9 cellular contexts compared by ENCODE assay signal in the genomic region with DNA sequence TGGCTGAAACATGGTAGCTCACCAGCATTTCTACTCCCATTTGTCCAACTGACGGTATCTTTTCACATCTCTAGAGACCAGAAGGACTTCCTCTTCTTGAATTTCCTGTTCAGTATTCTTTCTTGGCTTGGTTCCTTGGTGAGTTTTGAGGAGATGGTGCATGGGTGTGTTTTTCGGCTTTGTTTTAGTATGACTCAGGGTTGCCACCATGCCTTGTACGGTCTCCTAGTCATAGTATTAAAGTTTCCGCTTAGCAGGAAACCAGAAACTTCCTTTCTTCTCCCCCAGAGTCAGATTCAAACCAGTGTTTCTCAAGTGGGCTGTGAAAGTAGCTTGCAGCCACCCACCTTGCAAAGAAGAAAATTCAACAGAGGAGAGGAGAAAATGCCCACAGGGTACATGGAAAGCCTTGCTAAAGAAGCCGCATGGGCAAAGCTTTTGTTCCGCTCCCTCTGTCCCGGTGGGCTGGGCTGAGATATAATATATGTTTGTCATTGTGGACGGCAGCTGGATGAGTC. TPM values are rescaled to one million over a fixed set of nuclear protein-coding genes. Genes with fewer than 3 reads are reported as not detected.
DNase-seq lines count a peak whose midpoint lies in the region; ATAC-seq, FAIRE-seq and TF ChIP-seq lines count a peak whose summit lies in the region.
"Had no signal": no experiment of that assay in that cellular context is flagged by ENCODE, and none has a peak within 500 bp of the region (broad histone marks: within the 10 kb centered on the region; RNA-seq: fewer than 3 reads in every experiment).

No MANE protein-coding gene starts in this region.

- CTCF ChIA-PET in GM12878 (lab: Yijun Ruan, JAX): no interaction called here

- RAD21 ChIA-PET in GM12878 (lab: Charles Lee; ENCODE audit: unreplicated experiment): no interaction called here

- no peaks in the 10 kb centered on the region for H3K9me3 ChIP-seq in GM12878 (replicated peaks; ENCODE audit: control insufficient read depth, insufficient read depth, low read length)
- no peaks in the 10 kb centered on the region for H3K9me3 ChIP-seq in muscle layer of colon (ENCODE audit: low read length)

- no peak for TF ChIP-seq POLR2A in NB4 (IDR thresholded peaks at IDR 0.05; ENCODE audit: extremely low read depth, insufficient read length)
- no peak for TF ChIP-seq POLR2A in GM12878 (IDR thresholded peaks at IDR 0.05; ENCODE audit: low read depth, low read length)

- TF ChIP-seq RAD21 in GM12878 (IDR thresholded peaks at IDR 0.05; ENCODE audit: insufficient read depth, low read depth, low read length): no peak

- WGBS in GM12878 (ENCODE audit: insufficient coverage, insufficient replicate concordance, low lambda C conversion rate, missing lambda C conversion rate): 1% methylated on average over 8 of the region's 8 CpGs

- peak overlapping the region; percentile 56 for H3K27ac ChIP-seq in GM12878 (ENCODE audit: control insufficient read depth, insufficient read depth)
- H3K27ac ChIP-seq in muscle layer of colon (ENCODE audit: low read depth, low read length): peak overlapping the region; percentile 28

- H3K4me1 ChIP-seq in GM12878 (ENCODE audit: control insufficient read depth, insufficient read depth, low read length) (peaks cover 29% of the 10 kb centered on the region), muscle layer of colon (ENCODE audit: insufficient read depth, low read length) (peaks cover 56% of the 10 kb centered on the region)

- peak; percentile 68 for DNase-seq in GM10266 (ENCODE audit: extremely low spot score)
- peak; percentile 86 for DNase-seq in H4 (ENCODE audit: low spot score)
- DNase-seq in NB4 (ENCODE audit: low read depth): peak; percentile 91
- peak; percentile 92 for DNase-seq in GM12878 (ENCODE audit: low read depth, low spot score)
- DNase-seq in SW480 (ENCODE audit: low spot score): no peak
- DNase-seq in effector CD8-positive, alpha-beta T cell (lab: John Stamatoyannopoulos, UW): no peak
- DNase-seq in NCI-H2196 (lab: John Stamatoyannopoulos, UW; ENCODE audit: unreplicated experiment): no peak

- H4K20me1 ChIP-seq in GM12878 (ENCODE audit: control insufficient read depth, insufficient read depth): no peaks in the 10 kb centered on the region

- in situ Hi-C loops in GM12878 (cut with MboI): no loop called here

- peak; percentile 12 to 52; a peak in 1 of 4 replicates for TF ChIP-seq EP300 in GM12878 (IDR thresholded peaks at IDR 0.05; ENCODE audit: borderline replicate concordance in 1 of 2, control insufficient read depth in 1 of 2, low read depth in 2 of 2, low read length in 2 of 2)

- FAIRE-seq in GM12878 (lab: Jason Lieb, UNC): peak; percentile 86

- BruUV-seq in GM12878 (replicated peaks; lab: Mats Ljungman, UMichigan): no TSS peak

- H3K4me3 ChIP-seq in NB4 (ENCODE audit: low read depth, low read length) (peak overlapping the region; percentile 23), GM12878 (peak overlapping the region; percentile 17; the same call in 1 of the 2 replicates), muscle layer of colon (ENCODE audit: low read depth in 1 of 2, low read length in 2 of 2) (no peak overlapping the region)

- peak overlapping the region; percentile 80 for H3K4me2 ChIP-seq in GM12878 (ENCODE audit: control insufficient read depth, insufficient read depth)

- H3K9ac ChIP-seq in GM12878 (ENCODE audit: control insufficient read depth, insufficient read depth, low read length) (peak overlapping the region; percentile 36), muscle layer of colon (ENCODE audit: low read length) (no peak overlapping the region)

- H2AFZ ChIP-seq in GM12878 (ENCODE audit: control insufficient read depth, low read depth, low read length): no peak overlapping the region; the same call in 1 of the 2 replicates

- H3K27me3 ChIP-seq in GM12878 (replicated peaks in 1 of 2; ENCODE audit: control insufficient read depth in 2 of 2, insufficient read depth in 2 of 2, low read length in 1 of 2): no peaks in the 10 kb centered on the region
- no peaks in the 10 kb centered on the region for H3K27me3 ChIP-seq in muscle layer of colon (ENCODE audit: control insufficient read depth in 1 of 2, insufficient read depth in 2 of 2, low read length in 2 of 2)

- TF ChIP-seq CTCF in GM10266 (IDR thresholded peaks at IDR 0.05; ENCODE audit: control insufficient read depth, insufficient read depth, low read depth, missing control alignments) (no peak), NB4 (IDR thresholded peaks at IDR 0.05; ENCODE audit: low read depth, low read length) (no peak), GM12878 (IDR thresholded peaks at IDR 0.05 in 2 of 3, conservative IDR thresholded peaks at IDR 0.05 in 1 of 3; ENCODE audit: control insufficient read depth in 2 of 3, extremely low read depth in 1 of 3, insufficient read depth in 1 of 3, low read depth in 3 of 3, low read length in 3 of 3) (no peak)

- POLR2A ChIA-PET in GM12878 (lab: Charles Lee): no interaction called here

- intact Hi-C loops in GM12878 (cut with micrococcal nuclease; ENCODE audit: unreplicated experiment): loop anchor here (10.0 kb wide), 3 partner anchors 172 to 1242 kb away; partner anchors contain the start of gene ASMTL

- peaks cover 31% of the 10 kb centered on the region for H3K79me2 ChIP-seq in GM12878 (ENCODE audit: control insufficient read depth, insufficient read depth, low read length)

- SMC1A ChIA-PET in GM12878 (lab: Charles Lee; ENCODE audit: uncharacterized antibody, unreplicated experiment): no interaction called here

- peak; percentile 84 for ATAC-seq in GM12878

- H3K36me3 ChIP-seq in GM12878 (ENCODE audit: control insufficient read depth in 2 of 2, insufficient read depth in 2 of 2, low read length in 1 of 2) (no peaks in the 10 kb centered on the region; a peak in 1 of 4 replicates), muscle layer of colon (ENCODE audit: insufficient read depth, low read length) (peaks cover 4% of the 10 kb centered on the region)

TF ChIP-seq in GM12878, 131 proteins besides CTCF, POLR2A, EP300 and RAD21 (continues in another document):
- TF ChIP-seq, protein P1, sequence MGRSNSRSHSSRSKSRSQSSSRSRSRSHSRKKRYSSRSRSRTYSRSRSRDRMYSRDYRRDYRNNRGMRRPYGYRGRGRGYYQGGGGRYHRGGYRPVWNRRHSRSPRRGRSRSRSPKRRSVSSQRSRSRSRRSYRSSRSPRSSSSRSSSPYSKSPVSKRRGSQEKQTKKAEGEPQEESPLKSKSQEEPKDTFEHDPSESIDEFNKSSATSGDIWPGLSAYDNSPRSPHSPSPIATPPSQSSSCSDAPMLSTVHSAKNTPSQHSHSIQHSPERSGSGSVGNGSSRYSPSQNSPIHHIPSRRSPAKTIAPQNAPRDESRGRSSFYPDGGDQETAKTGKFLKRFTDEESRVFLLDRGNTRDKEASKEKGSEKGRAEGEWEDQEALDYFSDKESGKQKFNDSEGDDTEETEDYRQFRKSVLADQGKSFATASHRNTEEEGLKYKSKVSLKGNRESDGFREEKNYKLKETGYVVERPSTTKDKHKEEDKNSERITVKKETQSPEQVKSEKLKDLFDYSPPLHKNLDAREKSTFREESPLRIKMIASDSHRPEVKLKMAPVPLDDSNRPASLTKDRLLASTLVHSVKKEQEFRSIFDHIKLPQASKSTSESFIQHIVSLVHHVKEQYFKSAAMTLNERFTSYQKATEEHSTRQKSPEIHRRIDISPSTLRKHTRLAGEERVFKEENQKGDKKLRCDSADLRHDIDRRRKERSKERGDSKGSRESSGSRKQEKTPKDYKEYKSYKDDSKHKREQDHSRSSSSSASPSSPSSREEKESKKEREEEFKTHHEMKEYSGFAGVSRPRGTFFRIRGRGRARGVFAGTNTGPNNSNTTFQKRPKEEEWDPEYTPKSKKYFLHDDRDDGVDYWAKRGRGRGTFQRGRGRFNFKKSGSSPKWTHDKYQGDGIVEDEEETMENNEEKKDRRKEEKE (IDR thresholded peaks at IDR 0.05): no peak
- no peak for TF ChIP-seq POLR2AphosphoS5 (IDR thresholded peaks at IDR 0.05; ENCODE audit: low read length)

RNA-seq across cellular contexts. Expression of gene CD99, which starts 5.7 kb away (rescaled TPM):
- 289 and 391 TPM in 2 replicates for total RNA-seq in H4 (2014; rRNA removed; shearing (Covaris generic))
- total RNA-seq in GM12878 (2013; cell fraction: nucleolus; rRNA removed): 84.7 and 89.7 TPM in 2 replicates
- total RNA-seq in GM12878 (2014; rRNA removed) (157 and 163 TPM in 2 replicates), GM12878 (2014; rRNA removed; fragmentation: Illumina TruSeq; extraction: Trizol) (128 and 134 TPM in 2 replicates), GM12878 (2021) (174 and 181 TPM in 2 replicates)
- polyA plus RNA-seq in GM12878 (2011; ENCODE audit: low read depth): 27.6 TPM
- polyA plus RNA-seq in GM12878 (2011; rRNA removed) (31.4 and 43.4 TPM in 2 replicates), GM12878 (2014; fragmentation: Illumina TruSeq; extraction: Trizol) (148 and 154 TPM in 2 replicates), GM12878 (2014; fragmentation: Nextera tagmentation; extraction: Ambion mirVana) (10 to 100 TPM; 24.8 to 52.1 TPM), GM12878 (2014; rRNA removed) (227 and 242 TPM in 2 replicates), GM12878 (2016; fragmentation: Nextera tagmentation; extraction: Ambion mirVana) (100 to 1,000 TPM; 169 to 193 TPM)
- 73.8 and 89.2 TPM in 2 replicates for polyA plus RNA-seq in GM12878 (2011; cell fraction: cytosol; rRNA removed)
- polyA plus RNA-seq in GM12878 (2011; cell fraction: nucleus; rRNA removed): 52.7 and 65.2 TPM in 2 replicates
- polyA plus RNA-seq in GM12878 (2012): 83.9 and 108 TPM in 2 replicates
- polyA minus RNA-seq in GM12878 (2011; rRNA and poly(A)+ RNA removed): 21.3 and 37.8 TPM in 2 replicates
- polyA minus RNA-seq in GM12878 (2011; cell fraction: cytosol; rRNA and poly(A)+ RNA removed): 32.6 and 35.1 TPM in 2 replicates
- 8.7 and 16.3 TPM in 2 replicates for polyA minus RNA-seq in GM12878 (2011; cell fraction: nucleus; rRNA and poly(A)+ RNA removed)

RNA-seq across cellular contexts. Expression of gene XG, which starts 55.1 kb away (rescaled TPM):
- 0.06 TPM in 1 of 2 replicates, not detected in the other for total RNA-seq in H4 (2014; rRNA removed; shearing (Covaris generic))
- not detected in 2 replicates for total RNA-seq in GM12878 (2013; cell fraction: nucleolus; rRNA removed)
- total RNA-seq in GM12878 (2014; rRNA removed) (not detected in 2 replicates), GM12878 (2014; rRNA removed; fragmentation: Illumina TruSeq; extraction: Trizol) (not detected in 2 replicates), GM12878 (2021) (not detected in 2 replicates)
- polyA plus RNA-seq in GM12878 (2011; ENCODE audit: low read depth): not detected
- polyA plus RNA-seq in GM12878 (2011; rRNA removed) (not detected in 2 replicates), GM12878 (2014; fragmentation: Illumina TruSeq; extraction: Trizol) (not detected in 2 replicates), GM12878 (2014; fragmentation: Nextera tagmentation; extraction: Ambion mirVana) (not detected), GM12878 (2014; rRNA removed) (not detected in 2 replicates), GM12878 (2016; fragmentation: Nextera tagmentation; extraction: Ambion mirVana) (not detected)
- polyA plus RNA-seq in GM12878 (2011; cell fraction: cytosol; rRNA removed): not detected in 2 replicates
- not detected in 2 replicates for polyA plus RNA-seq in GM12878 (2011; cell fraction: nucleus; rRNA removed)
- polyA plus RNA-seq in GM12878 (2012): not detected in 2 replicates
- not detected in 2 replicates for polyA minus RNA-seq in GM12878 (2011; rRNA and poly(A)+ RNA removed)
- not detected in 2 replicates for polyA minus RNA-seq in GM12878 (2011; cell fraction: cytosol; rRNA and poly(A)+ RNA removed)
- polyA minus RNA-seq in GM12878 (2011; cell fraction: nucleus; rRNA and poly(A)+ RNA removed): not detected in 2 replicates
- total RNA-seq: temporal lobe had no signal

Comparison
In these comparisons a context has a peak if more than half of its experiments do, and no peak if none do; other contexts are left out.
1. DNase-seq: peak in GM10266 (single experiment), H4 (single experiment), NB4 (single experiment) and GM12878 (single experiment); none in SW480 (single experiment), effector CD8-positive, alpha-beta T cell (single experiment) and NCI-H2196 (single experiment).
2. H3K4me3 ChIP-seq: peak in NB4 (single experiment) and GM12878 (single experiment); none in muscle layer of colon (0 of 2).